ENCODE assay signal across 20 cellular contexts in genomic region chr19:29062486-29063435, GRCh38.
"Had no signal": no experiment of that assay in that cellular context is flagged by ENCODE, and none has a peak within 500 bp of the region (broad histone marks: within the 10 kb centered on the region; RNA-seq: fewer than 3 reads in every experiment).

No MANE protein-coding gene starts in this region.

- H3K4me1 Mint-ChIP-seq: activated B cell treated with CpG ODN at 0.5 μM for 24 hours; activated CD4-positive, alpha-beta T cell treated with anti-CD3 and anti-CD28 coated beads, Interleukin-2, amount 10 ng/mL, durations not matched to agents 24 days and 14 days; activated naive CD8-positive, alpha-beta T cell treated with anti-CD3 and anti-CD28 coated beads for 36 hours; immature natural killer cell; naive thymus-derived CD4-positive, alpha-beta T cell; stimulated activated effector memory CD8-positive, alpha-beta T cell treated with anti-CD3 and anti-CD28 coated beads, Interleukin-12 subunit alpha, Interleukin-12 subunit beta, amount 100 ng/mL, for 72 hours had no signal

- H3K27ac Mint-ChIP-seq: activated B cell treated with CpG ODN at 0.5 μM for 24 hours; activated CD4-positive, alpha-beta T cell treated with anti-CD3 and anti-CD28 coated beads, Interleukin-2, amount 10 ng/mL, durations not matched to agents 24 days and 14 days; activated naive CD8-positive, alpha-beta T cell treated with anti-CD3 and anti-CD28 coated beads for 36 hours; immature natural killer cell; naive thymus-derived CD4-positive, alpha-beta T cell; stimulated activated effector memory CD8-positive, alpha-beta T cell treated with anti-CD3 and anti-CD28 coated beads, Interleukin-12 subunit alpha, Interleukin-12 subunit beta, amount 100 ng/mL, for 72 hours had no signal

- H3K9me3 ChIP-seq: body of pancreas, neutrophil, thyroid gland had no signal

- H3K27ac ChIP-seq: body of pancreas, neutrophil, thyroid gland had no signal

- H3K4me3 ChIP-seq: body of pancreas, lung, mucosa of descending colon, thyroid gland had no signal

- H3K36me3 ChIP-seq: neutrophil, thyroid gland had no signal

- H3K9me3 Mint-ChIP-seq: activated CD4-positive, alpha-beta T cell treated with anti-CD3 and anti-CD28 coated beads, Interleukin-2, amount 10 ng/mL, durations not matched to agents 24 days and 14 days had no signal

- DNase-seq: activated B cell treated with CpG ODN at 0.5 μM for 24 hours; activated CD4-positive, alpha-beta T cell treated with anti-CD3 and anti-CD28 coated beads, Interleukin-2, amount 10 ng/mL, durations not matched to agents 24 days and 14 days; activated gamma-delta T cell treated with Interleukin-2 at 50 U/mL for 16 hours; activated naive CD8-positive, alpha-beta T cell treated with anti-CD3 and anti-CD28 coated beads for 36 hours; body of pancreas; central memory CD4-positive, alpha-beta T cell; cortex of kidney; effector CD4-positive, alpha-beta T cell; foreskin fibroblast; immature natural killer cell; left cardiac atrium; mucosa of descending colon; naive thymus-derived CD4-positive, alpha-beta T cell; thyroid gland had no signal

- H3K36me3 Mint-ChIP-seq: activated naive CD8-positive, alpha-beta T cell treated with anti-CD3 and anti-CD28 coated beads for 36 hours; immature natural killer cell; naive thymus-derived CD4-positive, alpha-beta T cell; stimulated activated effector memory CD8-positive, alpha-beta T cell treated with anti-CD3 and anti-CD28 coated beads, Interleukin-12 subunit alpha, Interleukin-12 subunit beta, amount 100 ng/mL, for 72 hours had no signal

- FAIRE-seq: endothelial cell of umbilical vein, TTC549, urothelium cell line had no signal

- H3K27me3 Mint-ChIP-seq: activated B cell treated with CpG ODN at 0.5 μM for 24 hours; activated CD4-positive, alpha-beta T cell treated with anti-CD3 and anti-CD28 coated beads, Interleukin-2, amount 10 ng/mL, durations not matched to agents 24 days and 14 days had no signal

- ATAC-seq: body of pancreas; mucosa of descending colon; naive thymus-derived CD4-positive, alpha-beta T cell; stimulated activated effector memory CD8-positive, alpha-beta T cell treated with anti-CD3 and anti-CD28 coated beads, Interleukin-12 subunit alpha, Interleukin-12 subunit beta, amount 100 ng/mL, for 72 hours had no signal

- H3K4me3 Mint-ChIP-seq: activated B cell treated with CpG ODN at 0.5 μM for 24 hours; activated CD4-positive, alpha-beta T cell treated with anti-CD3 and anti-CD28 coated beads, Interleukin-2, amount 10 ng/mL, durations not matched to agents 24 days and 14 days; activated naive CD8-positive, alpha-beta T cell treated with anti-CD3 and anti-CD28 coated beads for 36 hours; immature natural killer cell; naive thymus-derived CD4-positive, alpha-beta T cell; stimulated activated effector memory CD8-positive, alpha-beta T cell treated with anti-CD3 and anti-CD28 coated beads, Interleukin-12 subunit alpha, Interleukin-12 subunit beta, amount 100 ng/mL, for 72 hours had no signal

- H3K4me1 ChIP-seq: body of pancreas, thyroid gland had no signal

- H3K27me3 ChIP-seq: body of pancreas, neutrophil, thyroid gland had no signal
